Comparison of ENCODE assay signal across 19 cellular contexts in genomic region chr6:162509821-162510220, GRCh38.
"Had no signal": no experiment of that assay in that cellular context is flagged by ENCODE, and none has a peak within 500 bp of the region (broad histone marks: within the 10 kb centered on the region; RNA-seq: fewer than 3 reads in every experiment).

No MANE protein-coding gene starts in this region.

- H3K9me3 Mint-ChIP-seq: activated T-cell treated with anti-CD3 and anti-CD28 coated beads, Interleukin-2, amount 50 U/mL, for 4 hours had no signal

- H3K27me3 ChIP-seq: thyroid gland had no signal

- H3K27ac Mint-ChIP-seq: activated naive CD4-positive, alpha-beta T cell treated with anti-CD3 and anti-CD28 coated beads, Interleukin-2, amount 50 U/mL, for 72 hours; immature natural killer cell; naive thymus-derived CD4-positive, alpha-beta T cell; stimulated activated effector memory CD8-positive, alpha-beta T cell treated with anti-CD3 and anti-CD28 coated beads, Interleukin-12 subunit alpha, Interleukin-12 subunit beta, amount 100 ng/mL, for 72 hours had no signal

- H3K36me3 ChIP-seq: thyroid gland had no signal

- ATAC-seq: activated naive CD4-positive, alpha-beta T cell treated with anti-CD3 and anti-CD28 coated beads, Interleukin-2, amount 50 U/mL, for 72 hours; activated T-cell treated with anti-CD3 and anti-CD28 coated beads, Interleukin-2, amount 50 U/mL, for 4 hours; left colon; mucosa of descending colon; naive thymus-derived CD4-positive, alpha-beta T cell; psoas muscle; stimulated activated effector memory CD8-positive, alpha-beta T cell treated with anti-CD3 and anti-CD28 coated beads, Interleukin-12 subunit alpha, Interleukin-12 subunit beta, amount 100 ng/mL, for 72 hours had no signal

- H3K4me1 Mint-ChIP-seq: central memory CD8-positive, alpha-beta T cell; immature natural killer cell; stimulated activated effector memory CD8-positive, alpha-beta T cell treated with anti-CD3 and anti-CD28 coated beads, Interleukin-12 subunit alpha, Interleukin-12 subunit beta, amount 100 ng/mL, for 72 hours had no signal

- H3K4me1 ChIP-seq: psoas muscle, thyroid gland had no signal

- H3K4me3 Mint-ChIP-seq: activated T-cell treated with anti-CD3 and anti-CD28 coated beads, Interleukin-2, amount 50 U/mL, for 4 hours; central memory CD8-positive, alpha-beta T cell; immature natural killer cell; naive thymus-derived CD4-positive, alpha-beta T cell; stimulated activated effector memory CD8-positive, alpha-beta T cell treated with anti-CD3 and anti-CD28 coated beads, Interleukin-12 subunit alpha, Interleukin-12 subunit beta, amount 100 ng/mL, for 72 hours had no signal

- H3K27me3 Mint-ChIP-seq: central memory CD8-positive, alpha-beta T cell; naive thymus-derived CD4-positive, alpha-beta T cell had no signal

- DNase-seq: activated CD4-positive, alpha-beta T cell treated with anti-CD3 and anti-CD28 coated beads for 1 hour; activated CD4-positive, alpha-beta T cell treated with anti-CD3 and anti-CD28 coated beads, Interleukin-2, amount 50 U/mL, for 4 hours; activated effector memory CD4-positive, alpha-beta T cell treated with anti-CD3 and anti-CD28 coated beads, Interleukin-2, amount 50 U/mL, for 16 hours; activated T-cell treated with anti-CD3 and anti-CD28 coated beads, Interleukin-2, amount 50 U/mL, for 4 hours; effector CD8-positive, alpha-beta T cell; foreskin fibroblast; glutamatergic neuron; immature natural killer cell; left colon; mammary epithelial cell; mucosa of descending colon; naive thymus-derived CD4-positive, alpha-beta T cell; psoas muscle; stimulated activated CD4-positive, alpha-beta T cell treated with anti-CD3 and anti-CD28 coated beads, Interleukin-12 subunit alpha, Interleukin-12 subunit beta, amount 100 ng/mL, for 4 hours; thyroid gland had no signal

- H3K36me3 Mint-ChIP-seq: immature natural killer cell; stimulated activated effector memory CD8-positive, alpha-beta T cell treated with anti-CD3 and anti-CD28 coated beads, Interleukin-12 subunit alpha, Interleukin-12 subunit beta, amount 100 ng/mL, for 72 hours had no signal

- H3K4me3 ChIP-seq: mucosa of descending colon, psoas muscle, thyroid gland had no signal

- H3K27ac ChIP-seq: psoas muscle, thyroid gland, VCaP had no signal

- H3K9me3 ChIP-seq: mucosa of descending colon, psoas muscle, thyroid gland had no signal
